ENCODE assay signal across 8 cellular contexts in genomic region chr3:184314363-184314699, GRCh38. TPM values are rescaled to one million over a fixed set of nuclear protein-coding genes. Genes with fewer than 3 reads are reported as not detected.
A peak's percentile ranks its signal among the peaks of the same experiment; 100 is the strongest.
DNase-seq lines count a peak whose midpoint lies in the region; ATAC-seq and TF ChIP-seq lines count a peak whose summit lies in the region.

Gene EIF4G1, plus strand, starts transcription at chr3:184314606. Its CDS starts 1,191 bp downstream, at chr3:184315797.

- H3K27me3 ChIP-seq in right cardiac atrium (ENCODE audit: control insufficient read depth, insufficient read depth) (no peaks in the 10 kb centered on the region), rectal smooth muscle tissue (ENCODE audit: control insufficient read depth, insufficient read depth, low read length) (no peaks in the 10 kb centered on the region), vagina (no peaks in the 10 kb centered on the region)

- H3K4me3 ChIP-seq in right cardiac atrium (ENCODE audit: low read length) = peak within 1 kb of the TSS; percentile 98
- H3K4me3 ChIP-seq in rectal smooth muscle tissue (ENCODE audit: low read length) = peak within 1 kb of the TSS; percentile 94
- peak within 1 kb of the TSS; percentile 66 to 94 for H3K4me3 ChIP-seq in vagina

- peak within 1 kb of the TSS; percentile 99 for H3K9ac ChIP-seq in rectal smooth muscle tissue (ENCODE audit: low read length)

- H3K27ac ChIP-seq in right cardiac atrium (ENCODE audit: low read length) = peak within 1 kb of the TSS; percentile 97
- peak within 1 kb of the TSS; percentile 98 for H3K27ac ChIP-seq in rectal smooth muscle tissue (ENCODE audit: low read depth, low read length)
- peak within 1 kb of the TSS; percentile 94 for H3K27ac ChIP-seq in vagina

- H3K4me1 ChIP-seq in right cardiac atrium (ENCODE audit: control insufficient read depth, insufficient read depth, low read length) (peaks cover 12% of the 10 kb centered on the region), rectal smooth muscle tissue (ENCODE audit: control insufficient read depth, insufficient read depth, low read length) (peaks cover 13% of the 10 kb centered on the region), vagina (peaks cover 41% of the 10 kb centered on the region)

- no peak for TF ChIP-seq CTCF in vagina (IDR thresholded peaks at IDR 0.05)

- under 1% methylated on average over 40 of the region's 40 CpGs for WGBS in right cardiac atrium

- peak; percentile 47 for DNase-seq in NCI-H187 treated with DMSO at 0.1 percent for 48 hours (lab: John Stamatoyannopoulos, UW)
- DNase-seq in anterior cingulate cortex (lab: John Stamatoyannopoulos, UW) = peak; percentile 47 to 95 (median 91)
- peak; percentile 96 to 98 (median 98) for DNase-seq in right cardiac atrium
- DNase-seq in vagina (ENCODE audit: extremely low spot score in 2 of 2) = peak in 1 of 2 donors; percentile 96

- intact Hi-C loops in T-helper 2 cell treated with Interferon-gamma antibody and Interleukin-4, amounts not matched to agents 100 ng/mL and 5 ng/mL, for 36 hours (cut with micrococcal nuclease) = loop anchor here (1.0 to 2.0 kb wide), 6 partner anchors 15 to 140 kb away; partner anchors contain the start of genes ABCF3, AP2M1, CLCN2 and EEF1AKMT4
- intact Hi-C loops in right cardiac atrium (cut with DNase I) (loop anchor here in 1 of 4 donors (2.0 kb wide), 1 partner anchor 48 kb away; no protein-coding TSS in a partner anchor), vagina (cut with DNase I) (loop anchor here (1.0 kb wide), 2 partner anchors 24 to 47 kb away; partner anchors contain the start of genes CLCN2 and POLR2H)

- ATAC-seq in GM18502 (IDR thresholded peaks at IDR 0.05; ENCODE audit: poor library complexity, unreplicated experiment) (peak; percentile 85), HG02943 (IDR thresholded peaks at IDR 0.05; ENCODE audit: low read depth, unreplicated experiment) (peak; percentile 78), right cardiac atrium (peak; percentile 84 to 94)

- H3K36me3 ChIP-seq in rectal smooth muscle tissue (ENCODE audit: control insufficient read depth, insufficient read depth, low read length) (peaks cover 5% of the 10 kb centered on the region), vagina (peaks cover 0 to 8% of the 10 kb centered on the region in 2 donors)

- TF ChIP-seq POLR2A in vagina (IDR thresholded peaks at IDR 0.05) = peak in 1 of 2 donors; percentile 54

- H3K9me3 ChIP-seq in right cardiac atrium (ENCODE audit: control insufficient read depth, low read length) (no peaks in the 10 kb centered on the region), vagina (no peaks in the 10 kb centered on the region)

RNA-seq across cellular contexts. Expression of gene EIF4G1, which starts in this region (rescaled TPM):
- 397 and 400 TPM in 2 replicates for total RNA-seq in T-helper 2 cell treated with Interferon-gamma antibody and Interleukin-4, amounts not matched to agents 100 ng/mL and 5 ng/mL, for 36 hours
- total RNA-seq in right cardiac atrium = 100 to 1,000 TPM; 215 to 301 (median 245) TPM
- polyA plus RNA-seq in right cardiac atrium = 203 TPM
- total RNA-seq in vagina = 207 TPM
